10 cellular contexts compared by ENCODE assay signal in the genomic region with DNA sequence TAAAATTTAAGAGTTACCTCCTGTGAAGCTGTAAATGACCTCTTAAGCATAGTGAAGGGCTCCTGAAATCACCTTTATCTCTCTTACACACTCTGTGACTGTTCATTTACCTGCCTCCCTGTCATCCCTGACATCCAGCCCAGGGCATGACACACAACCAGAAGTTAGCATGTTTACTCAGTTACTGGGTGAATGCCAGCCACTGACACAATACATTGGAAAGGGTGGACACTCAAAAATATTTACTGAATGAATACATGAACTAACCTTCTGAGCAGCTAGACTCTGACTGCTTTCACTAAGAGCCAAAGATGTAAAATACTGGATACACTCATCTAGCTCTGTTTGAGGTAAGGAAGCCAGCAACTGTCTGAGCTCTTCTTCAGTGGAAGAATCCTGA. TPM values are rescaled to one million over a fixed set of nuclear protein-coding genes. Genes with fewer than 3 reads are reported as not detected.
A peak's percentile ranks its signal among the peaks of the same experiment; 100 is the strongest.
DNase-seq lines count a peak whose midpoint lies in the region; ATAC-seq and TF ChIP-seq lines count a peak whose summit lies in the region.
"Had no signal": no experiment of that assay in that cellular context is flagged by ENCODE, and none has a peak within 500 bp of the region (broad histone marks: within the 10 kb centered on the region; RNA-seq: fewer than 3 reads in every experiment).

No MANE protein-coding gene starts in this region.

- TF ChIP-seq POLR2A in stomach (IDR thresholded peaks at IDR 0.05), result no peak

- H3K36me3 ChIP-seq in stomach, result peaks cover 4 to 75% (median 59%) of the 10 kb centered on the region in 4 donors

- H3K9me3 ChIP-seq in stomach, result no peaks in the 10 kb centered on the region
- H3K9me3 ChIP-seq: right atrium auricular region had no signal

- intact Hi-C loops in stomach (cut with DNase I; ENCODE audit: low total_unique reads), result no loop called here

- no peak for TF ChIP-seq EP300 in stomach (IDR thresholded peaks at IDR 0.05)

- no peaks in the 10 kb centered on the region for H3K4me1 ChIP-seq in stomach
- H3K4me1 ChIP-seq: right atrium auricular region had no signal

- DNase-seq in HPDE6-E6E7 (ENCODE audit: extremely low spot score) (peak; percentile 48), astrocyte of the hippocampus (ENCODE audit: low read depth, low spot score) (peak; percentile 62), iris pigment epithelial cell (ENCODE audit: low read depth) (peak; percentile 83), stomach (peak; percentile 59), C1 segment of cervical spinal cord (lab: John Stamatoyannopoulos, UW) (no peak), cerebellar nuclear complex (lab: John Stamatoyannopoulos, UW) (no peak)
- DNase-seq: activated B cell treated with CpG ODN at 0.5 μM for 24 hours, hippocampal formation had no signal

- no peak for ATAC-seq in GM21723 (IDR thresholded peaks at IDR 0.05; ENCODE audit: unreplicated experiment)

- TF ChIP-seq CTCF in stomach (IDR thresholded peaks at IDR 0.05), result no peak

- no peak overlapping the region for H3K27ac ChIP-seq in stomach
- H3K27ac ChIP-seq: right atrium auricular region had no signal

- H3K4me3 ChIP-seq in stomach, result no peak overlapping the region
- H3K4me3 ChIP-seq: right atrium auricular region had no signal

- H3K27me3 ChIP-seq in stomach, result no peaks in the 10 kb centered on the region
- H3K27me3 ChIP-seq: right atrium auricular region had no signal

RNA-seq across cellular contexts. Expression of gene SERAC1, which starts 25.3 kb away (rescaled TPM):
- total RNA-seq in stomach, result 10 to 100 TPM in 3 of 5 donors, 1 to 10 TPM in 1, under 1 TPM in 1; 0.58 to 27.2 (median 12.3) TPM
- polyA plus RNA-seq in stomach, result 1 to 10 TPM; 4.0 to 4.6 (median 4.1) TPM

RNA-seq across cellular contexts. Expression of gene GTF2H5, which starts 25.4 kb away (rescaled TPM):
- 10 to 100 TPM in 2 of 5 donors, 1 to 10 TPM in 2, under 1 TPM in 1; 0.72 to 25.8 (median 5.0) TPM for total RNA-seq in stomach
- polyA plus RNA-seq in stomach, result 1 to 10 TPM; 5.3 to 9.8 (median 7.0) TPM

Comparison
In these comparisons a context has a peak if more than half of its experiments do, and no peak if none do; other contexts are left out.
1. DNase-seq: peak in HPDE6-E6E7 (single experiment), astrocyte of the hippocampus (single experiment), iris pigment epithelial cell (single experiment) and stomach (single experiment); none in C1 segment of cervical spinal cord (0 of 14) and cerebellar nuclear complex (0 of 2).